In the genomic region with DNA sequence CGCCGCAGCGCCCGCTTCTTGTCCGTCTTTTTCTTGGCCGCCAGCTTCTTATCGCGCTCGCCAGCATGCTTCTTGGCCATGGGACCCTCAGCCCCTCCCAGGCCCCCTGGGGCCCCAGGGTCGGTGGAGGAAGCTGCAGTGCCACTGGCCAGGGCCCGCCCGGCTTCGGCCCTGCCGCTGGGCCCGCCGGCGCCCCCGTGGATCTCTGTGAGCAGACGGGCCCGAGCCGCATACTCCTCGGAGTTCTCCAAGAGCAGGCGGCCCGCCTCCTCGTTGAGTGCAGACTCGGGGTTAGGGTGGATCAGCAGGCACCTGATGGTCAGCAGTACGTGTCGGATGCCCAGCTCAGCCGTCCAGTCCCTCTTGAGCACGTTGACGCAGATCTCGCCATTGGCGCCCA, we compare ENCODE assay signal across 8 cellular contexts. TPM values are rescaled to one million over a fixed set of nuclear protein-coding genes. Genes with fewer than 3 reads are reported as not detected.
"Had no signal": no experiment of that assay in that cellular context is flagged by ENCODE, and none has a peak within 500 bp of the region (broad histone marks: within the 10 kb centered on the region; RNA-seq: fewer than 3 reads in every experiment).

No MANE protein-coding gene starts in this region.

RNA-seq across cellular contexts. Expression of gene TBC1D26, which starts 27.8 kb away (rescaled TPM):
- total RNA-seq: activated T-cell treated with anti-CD3 and anti-CD28 coated beads, Interleukin-2, amount 50 U/mL, for 4 hours; activated T-helper 1 cell treated with anti-CD3 and anti-CD28 coated beads, Interleukin-12 subunit alpha, Interleukin-12 subunit beta, Interleukin-2, Interleukin-4 antibody, amounts not matched to agents 30 ng/mL and 10 ng/mL and 1 ng/mL, durations not matched to agents 14 hours and 24 hours and 36 hours; adrenal gland; aorta; ascending aorta; body of pancreas; bronchial epithelial cell; cardiac septum had no signal
